In genomic region chr2:236863729-236864126, GRCh38 we compare ENCODE assay signal across 30 cellular contexts.
DNase-seq lines count a peak whose midpoint lies in the region; ATAC-seq, FAIRE-seq and TF ChIP-seq lines count a peak whose summit lies in the region.
"Had no signal": no experiment of that assay in that cellular context is flagged by ENCODE, and none has a peak within 500 bp of the region (broad histone marks: within the 10 kb centered on the region; RNA-seq: fewer than 3 reads in every experiment).

No MANE protein-coding gene starts in this region.

- H3K27ac Mint-ChIP-seq in osteocyte (ENCODE audit: unreplicated experiment): peak overlapping the region; percentile 91
- no peak overlapping the region for H3K27ac Mint-ChIP-seq in activated T-cell treated with anti-CD3 and anti-CD28 coated beads, Interleukin-2, amount 50 U/mL, for 24 hours
- H3K27ac Mint-ChIP-seq: activated naive CD4-positive, alpha-beta T cell treated with anti-CD3 and anti-CD28 coated beads for 36 hours; activated T-cell treated with anti-CD3 and anti-CD28 coated beads, Interleukin-2, amount 50 U/mL, for 72 hours; CD4-positive, CD25-positive, alpha-beta regulatory T cell; natural killer cell; stimulated activated naive CD8-positive, alpha-beta T cell treated with anti-CD3 and anti-CD28 coated beads, Interleukin-15, Interleukin-2, amounts not matched to agents 100 ng/mL and 50 ng/mL, for 24 hours had no signal

- peak overlapping the region; percentile 60; the same call in 1 of the 2 replicates for H2AFZ ChIP-seq in Karpas-422 (ENCODE audit: low read length)
- H2AFZ ChIP-seq: hepatocyte had no signal

- DNase-seq in Karpas-422 (no peak), esophagus muscularis mucosa (ENCODE audit: extremely low spot score) (peak; percentile 53), osteocyte (ENCODE audit: extremely low spot score, unreplicated experiment) (peak; percentile 59), posterior vena cava (ENCODE audit: low spot score) (no peak), urothelium cell line (ENCODE audit: low spot score) (no peak), NK-92 (lab: John Stamatoyannopoulos, UW; ENCODE audit: unreplicated experiment) (no peak)
- DNase-seq in activated T-cell treated with anti-CD3 and anti-CD28 coated beads, Interleukin-2, amount 50 U/mL, for 24 hours: no peak
- DNase-seq: activated CD4-positive, alpha-beta T cell treated with anti-CD3 and anti-CD28 coated beads for 48 hours; activated naive CD4-positive, alpha-beta T cell treated with anti-CD3 and anti-CD28 coated beads for 36 hours; activated T-cell treated with anti-CD3 and anti-CD28 coated beads, Interleukin-2, amount 50 U/mL, for 72 hours; AML-193; CD4-positive, CD25-positive, alpha-beta regulatory T cell; central memory CD4-positive, alpha-beta T cell; DND-41; esophagus squamous epithelium; HCEC 1CT; lower lobe of right lung; natural killer cell; NCI-H1436 treated with DMSO at 0.1 percent for 48 hours; NCI-H446; NCI-H774; small intestine; stimulated activated CD4-positive, alpha-beta T cell treated with anti-CD3 and anti-CD28 coated beads, Interleukin-1b, Interleukin-23, amount 100 ng/mL, for 48 hours; T-helper 1 cell had no signal

- ATAC-seq in GM19328 (IDR thresholded peaks at IDR 0.05; ENCODE audit: unreplicated experiment): peak; percentile 28
- ATAC-seq: A549; activated T-cell treated with anti-CD3 and anti-CD28 coated beads, Interleukin-2, amount 50 U/mL, for 72 hours; natural killer cell had no signal

- intact Hi-C loops in esophagus muscularis mucosa (cut with DNase I) (no loop called here), posterior vena cava (cut with DNase I) (no loop called here)

- H3K27ac ChIP-seq in Karpas-422 (ENCODE audit: low read length) (peak overlapping the region; percentile 97), esophagus muscularis mucosa (replicated peaks in 1 of 4) (no peak overlapping the region)
- H3K27ac ChIP-seq: A549, lower lobe of right lung, thoracic aorta had no signal

- H3K79me2 ChIP-seq in Karpas-422 (ENCODE audit: low read length): no peaks in the 10 kb centered on the region
- H3K79me2 ChIP-seq: hepatocyte had no signal

- H3K4me1 ChIP-seq in Karpas-422 (ENCODE audit: low read length): peaks cover 51% of the 10 kb centered on the region
- no peaks in the 10 kb centered on the region for H3K4me1 ChIP-seq in esophagus muscularis mucosa
- H3K4me1 ChIP-seq: A549, lower lobe of right lung had no signal

- H3K27me3 Mint-ChIP-seq in osteocyte (ENCODE audit: unreplicated experiment): no peaks in the 10 kb centered on the region
- peaks cover 6% of the 10 kb centered on the region for H3K27me3 Mint-ChIP-seq in activated T-cell treated with anti-CD3 and anti-CD28 coated beads, Interleukin-2, amount 50 U/mL, for 24 hours
- H3K27me3 Mint-ChIP-seq: CD4-positive, CD25-positive, alpha-beta regulatory T cell; stimulated activated naive CD8-positive, alpha-beta T cell treated with anti-CD3 and anti-CD28 coated beads, Interleukin-15, Interleukin-2, amounts not matched to agents 100 ng/mL and 50 ng/mL, for 24 hours had no signal

- H3K36me3 Mint-ChIP-seq in osteocyte (ENCODE audit: unreplicated experiment): peaks cover 2% of the 10 kb centered on the region
- no peaks in the 10 kb centered on the region for H3K36me3 Mint-ChIP-seq in activated T-cell treated with anti-CD3 and anti-CD28 coated beads, Interleukin-2, amount 50 U/mL, for 24 hours (ENCODE audit: low read depth)
- H3K36me3 Mint-ChIP-seq: CD4-positive, CD25-positive, alpha-beta regulatory T cell; natural killer cell had no signal

- FAIRE-seq in urothelium cell line (lab: Jason Lieb, UNC): no peak
- FAIRE-seq: A549, D721Med, small intestine had no signal

- peaks cover 32% of the 10 kb centered on the region for H3K4me1 Mint-ChIP-seq in osteocyte (ENCODE audit: unreplicated experiment)
- H3K4me1 Mint-ChIP-seq in activated T-cell treated with anti-CD3 and anti-CD28 coated beads, Interleukin-2, amount 50 U/mL, for 24 hours (ENCODE audit: low read depth): no peaks in the 10 kb centered on the region
- H3K4me1 Mint-ChIP-seq: CD4-positive, CD25-positive, alpha-beta regulatory T cell; natural killer cell had no signal

- no peak for TF ChIP-seq POLR2A in esophagus muscularis mucosa (IDR thresholded peaks at IDR 0.05; ENCODE audit: low read depth)

- H3K4me3 ChIP-seq in Karpas-422 (ENCODE audit: low read length) (peak overlapping the region; percentile 52), esophagus muscularis mucosa (no peak overlapping the region)
- H3K4me3 ChIP-seq: A549, esophagus squamous epithelium, hepatocyte, lower lobe of right lung, thoracic aorta had no signal

- H3K36me3 ChIP-seq in Karpas-422 (ENCODE audit: insufficient read depth, low read length) (no peaks in the 10 kb centered on the region), esophagus muscularis mucosa (no peaks in the 10 kb centered on the region)
- H3K36me3 ChIP-seq: esophagus squamous epithelium, lower lobe of right lung, thoracic aorta had no signal

- peaks cover 11% of the 10 kb centered on the region for H3K9me3 Mint-ChIP-seq in osteocyte (ENCODE audit: unreplicated experiment)
- H3K9me3 Mint-ChIP-seq in activated T-cell treated with anti-CD3 and anti-CD28 coated beads, Interleukin-2, amount 50 U/mL, for 24 hours: peaks cover 3% of the 10 kb centered on the region
- H3K9me3 Mint-ChIP-seq: natural killer cell had no signal

- H3K9me3 ChIP-seq in Karpas-422 (ENCODE audit: low read length) (no peaks in the 10 kb centered on the region; the same call in 1 of the 2 replicates), esophagus muscularis mucosa (peaks cover 0 to 5% (median 0%) of the 10 kb centered on the region in 4 donors)
- H3K9me3 ChIP-seq: A549, esophagus squamous epithelium, lower lobe of right lung, thoracic aorta had no signal

- H3K4me3 Mint-ChIP-seq in osteocyte (ENCODE audit: unreplicated experiment): no peak overlapping the region
- no peak overlapping the region for H3K4me3 Mint-ChIP-seq in activated T-cell treated with anti-CD3 and anti-CD28 coated beads, Interleukin-2, amount 50 U/mL, for 24 hours
- H3K4me3 Mint-ChIP-seq: activated naive CD4-positive, alpha-beta T cell treated with anti-CD3 and anti-CD28 coated beads for 36 hours; activated T-cell treated with anti-CD3 and anti-CD28 coated beads, Interleukin-2, amount 50 U/mL, for 72 hours; CD4-positive, CD25-positive, alpha-beta regulatory T cell; natural killer cell; stimulated activated naive CD8-positive, alpha-beta T cell treated with anti-CD3 and anti-CD28 coated beads, Interleukin-15, Interleukin-2, amounts not matched to agents 100 ng/mL and 50 ng/mL, for 24 hours had no signal

- no peak for TF ChIP-seq EP300 in esophagus muscularis mucosa (IDR thresholded peaks at IDR 0.05)

- H3K9ac ChIP-seq in Karpas-422 (ENCODE audit: low read length): peak overlapping the region; percentile 64

- no peaks in the 10 kb centered on the region for H3K9me2 ChIP-seq in Karpas-422 (replicated peaks; ENCODE audit: insufficient read depth, low read length)

- H3K27me3 ChIP-seq in Karpas-422 (ENCODE audit: low read length) (no peaks in the 10 kb centered on the region), esophagus muscularis mucosa (no peaks in the 10 kb centered on the region)
- H3K27me3 ChIP-seq: esophagus squamous epithelium, hepatocyte had no signal

- 91% methylated on average over 4 of the region's 5 CpGs for WGBS in esophagus muscularis mucosa

- no peaks in the 10 kb centered on the region for H4K20me1 ChIP-seq in Karpas-422 (ENCODE audit: insufficient read depth, low read depth, low read length)

- peak overlapping the region; percentile 69 for H3K4me2 ChIP-seq in Karpas-422 (ENCODE audit: low read depth, low read length, poor library complexity, severe bottlenecking)
- H3K4me2 ChIP-seq: A549, hepatocyte had no signal

- TF ChIP-seq CTCF in esophagus muscularis mucosa (IDR thresholded peaks at IDR 0.05): no peak
- TF ChIP-seq CTCF in osteocyte (IDR thresholded peaks at IDR 0.05): no peak

Comparison
In these comparisons a context has a peak if more than half of its experiments do, and no peak if none do; other contexts are left out.
1. DNase-seq: peak in esophagus muscularis mucosa (single experiment) and osteocyte (single experiment); none in Karpas-422 (single experiment), activated T-cell treated with anti-CD3 and anti-CD28 coated beads, Interleukin-2, amount 50 U/mL, for 24 hours (single experiment), posterior vena cava (single experiment), urothelium cell line (single experiment) and NK-92 (single experiment).